In the genomic region with DNA sequence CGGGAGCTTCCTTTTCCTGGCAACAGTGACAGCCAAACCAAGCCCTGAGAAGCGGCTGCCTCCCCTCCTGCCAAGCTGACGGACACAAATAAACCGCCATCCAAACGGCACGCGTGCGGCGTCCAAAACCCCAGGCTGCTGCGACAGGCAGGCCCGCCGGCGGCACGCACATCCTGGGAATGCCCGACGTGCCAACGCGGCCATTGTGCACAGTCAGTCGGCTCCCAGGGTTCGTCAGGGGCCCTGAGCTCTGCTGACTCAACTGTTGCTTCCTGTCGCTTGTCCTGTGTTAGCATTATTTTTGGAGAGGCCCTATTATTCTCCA, we compare ENCODE assay signal across 12 cellular contexts. TPM values are rescaled to one million over a fixed set of nuclear protein-coding genes. Genes with fewer than 3 reads are reported as not detected.
DNase-seq lines count a peak whose midpoint lies in the region; ATAC-seq, FAIRE-seq and TF ChIP-seq lines count a peak whose summit lies in the region.
"Had no signal": no experiment of that assay in that cellular context is flagged by ENCODE, and none has a peak within 500 bp of the region (broad histone marks: within the 10 kb centered on the region; RNA-seq: fewer than 3 reads in every experiment).

No MANE protein-coding gene starts in this region.

- POLR2A ChIA-PET in RWPE1 (lab: Yijun Ruan, JAX; ENCODE audit: low non-redundant PET), result no interaction called here
- POLR2A ChIA-PET in endothelial cell of umbilical vein (lab: Charles Lee), result no interaction called here

- no peak overlapping the region for H3K4ac ChIP-seq in mesendoderm (ENCODE audit: low read depth, low read length)

- H3K36me3 Mint-ChIP-seq in activated T-helper 2 cell treated with anti-CD3 and anti-CD28 coated beads, Interferon-gamma antibody, Interleukin-2, Interleukin-4, amounts not matched to agents 10 μg/mL and 5 μg/mL and 100 μg/mL, durations not matched to agents 14 hours and 24 hours and 36 hours (ENCODE audit: low read depth), result no peaks in the 10 kb centered on the region

- H2AFZ ChIP-seq in endothelial cell of umbilical vein (ENCODE audit: low read depth, low read length), result peak overlapping the region; percentile 34

- H3K4me3 Mint-ChIP-seq in activated T-helper 2 cell treated with anti-CD3 and anti-CD28 coated beads, Interferon-gamma antibody, Interleukin-2, Interleukin-4, amounts not matched to agents 10 μg/mL and 5 μg/mL and 100 μg/mL, durations not matched to agents 14 hours and 24 hours and 36 hours (ENCODE audit: low read depth), result no peak overlapping the region
- H3K4me3 Mint-ChIP-seq: activated T-cell treated with anti-CD3 and anti-CD28 coated beads, Interleukin-2, amount 50 U/mL, for 4 hours; T-helper 2 cell treated with Interferon-gamma antibody and Interleukin-4, amounts not matched to agents 5 μg/mL and 100 μg/mL, for 36 hours had no signal

- peaks cover 67% of the 10 kb centered on the region for H3K4me1 ChIP-seq in endothelial cell of umbilical vein (ENCODE audit: control insufficient read depth, extremely low read depth, insufficient read depth, low read length)
- peaks cover 29% of the 10 kb centered on the region for H3K4me1 ChIP-seq in mesendoderm (ENCODE audit: control insufficient read depth, low read depth, low read length)
- H3K4me1 ChIP-seq in tibial nerve, result peaks cover 0 to 92% (median 27%) of the 10 kb centered on the region in 4 donors

- dilution Hi-C loops in endothelial cell of umbilical vein (cut with MboI; ENCODE audit: extremely low pct_ligation_motif_present, low sequenced_read_pairs), result no loop called here

- peak overlapping the region; percentile 72 for H3K23ac ChIP-seq in mesendoderm (ENCODE audit: low read length)

- H3K4me3 ChIP-seq in endothelial cell of umbilical vein (replicated peaks in 1 of 3; ENCODE audit: insufficient read depth in 1 of 3, low read depth in 1 of 3, low read length in 3 of 3) (no peak overlapping the region), mesendoderm (ENCODE audit: low read length) (no peak overlapping the region), tibial nerve (peak overlapping the region in 2 of 4 donors; percentile 4 to 23)

- TF ChIP-seq EP300 in tibial nerve (IDR thresholded peaks at IDR 0.05), result peak in 1 of 2 donors; percentile 49

- H3K4me2 ChIP-seq in endothelial cell of umbilical vein (ENCODE audit: insufficient read depth, low read length) (peak overlapping the region; percentile 70), mesendoderm (ENCODE audit: low read length) (no peak overlapping the region)

- H2BK120ac ChIP-seq in mesendoderm (ENCODE audit: low read depth, low read length), result no peak overlapping the region

- H3K27me3 Mint-ChIP-seq in activated T-helper 2 cell treated with anti-CD3 and anti-CD28 coated beads, Interferon-gamma antibody, Interleukin-2, Interleukin-4, amounts not matched to agents 10 μg/mL and 5 μg/mL and 100 μg/mL, durations not matched to agents 14 hours and 24 hours and 36 hours (ENCODE audit: low read depth), result peaks cover 54% of the 10 kb centered on the region

- H3K9me3 ChIP-seq in endothelial cell of umbilical vein (replicated peaks; ENCODE audit: control insufficient read depth, insufficient read depth, low read length) (no peaks in the 10 kb centered on the region), tibial nerve (no peaks in the 10 kb centered on the region)

- H4K8ac ChIP-seq in mesendoderm (ENCODE audit: low read depth, low read length), result no peak overlapping the region

- no peaks in the 10 kb centered on the region for H3K9me3 Mint-ChIP-seq in activated T-helper 2 cell treated with anti-CD3 and anti-CD28 coated beads, Interferon-gamma antibody, Interleukin-2, Interleukin-4, amounts not matched to agents 10 μg/mL and 5 μg/mL and 100 μg/mL, durations not matched to agents 14 hours and 24 hours and 36 hours
- H3K9me3 Mint-ChIP-seq: activated T-cell treated with anti-CD3 and anti-CD28 coated beads, Interleukin-2, amount 50 U/mL, for 4 hours; T-helper 2 cell treated with Interferon-gamma antibody and Interleukin-4, amounts not matched to agents 5 μg/mL and 100 μg/mL, for 36 hours had no signal

- TF ChIP-seq POLR2A in endothelial cell of umbilical vein (IDR thresholded peaks at IDR 0.05; ENCODE audit: low read depth, low read length) (no peak), tibial nerve (IDR thresholded peaks at IDR 0.05) (no peak)

- intact Hi-C loops in endothelial cell of umbilical vein (cut with micrococcal nuclease), result loop anchor here (2.0 kb wide), 1 partner anchor 14 kb away; no protein-coding TSS in a partner anchor
- intact Hi-C loops in activated T-helper 2 cell treated with anti-CD3 and anti-CD28 coated beads, Interferon-gamma antibody, Interleukin-2, Interleukin-4, amounts not matched to agents 10 μg/mL and 5 μg/mL and 100 μg/mL, durations not matched to agents 14 hours and 24 hours and 36 hours (cut with micrococcal nuclease), result no loop called here

- no peak overlapping the region for H2BK5ac ChIP-seq in mesendoderm (ENCODE audit: low read length)

- BruUV-seq in endothelial cell of umbilical vein (replicated peaks; lab: Mats Ljungman, UMichigan), result no TSS peak

- DNase-seq in RWPE1 (ENCODE audit: low spot score) (peak; percentile 35), endothelial cell of umbilical vein (ENCODE audit: low read depth, low spot score) (peak; percentile 89), mesendoderm (no peak), tibial nerve (ENCODE audit: low spot score in 2 of 2) (no peak), activated T-cell treated with anti-CD3 and anti-CD28 coated beads for 4 hours (no peak), LoVo (ENCODE audit: low spot score) (no peak)
- no peak for DNase-seq in activated T-helper 2 cell treated with anti-CD3 and anti-CD28 coated beads, Interferon-gamma antibody, Interleukin-2, Interleukin-4, amounts not matched to agents 10 μg/mL and 5 μg/mL and 100 μg/mL, durations not matched to agents 14 hours and 24 hours and 36 hours (ENCODE audit: low spot score)
- DNase-seq: activated T-cell treated with anti-CD3 and anti-CD28 coated beads, Interleukin-2, amount 50 U/mL, for 4 hours; cortex of kidney; NK-92 treated with Interleukin-12 subunit alpha and Interleukin-12 subunit beta, amount 100 ng/mL, for 24 hours had no signal

- no peaks in the 10 kb centered on the region for H3K27me3 ChIP-seq in endothelial cell of umbilical vein (ENCODE audit: control insufficient read depth in 2 of 2, insufficient read depth in 2 of 2, low read length in 2 of 2)
- no peaks in the 10 kb centered on the region for H3K27me3 ChIP-seq in mesendoderm (ENCODE audit: insufficient read depth, low read length, poor library complexity)
- H3K27me3 ChIP-seq in tibial nerve, result no peaks in the 10 kb centered on the region

- no CpG with 5 or more reads among the region's 21 CpGs for WGBS in mesendoderm (ENCODE audit: extremely low coverage, insufficient coverage, low lambda C conversion rate)
- 31 to 44% methylated on average over 4 to 21 of the region's 21 CpGs for WGBS in tibial nerve, 2 donors

- TF ChIP-seq CTCF in RWPE1 (conservative IDR thresholded peaks at IDR 0.05; ENCODE audit: low read depth) (no peak), endothelial cell of umbilical vein (IDR thresholded peaks at IDR 0.05; ENCODE audit: extremely low read depth in 1 of 2, insufficient read depth in 1 of 2, low read depth in 1 of 2, low read length in 2 of 2) (no peak), tibial nerve (IDR thresholded peaks at IDR 0.05) (no peak)

- H3K79me2 ChIP-seq in endothelial cell of umbilical vein (ENCODE audit: control insufficient read depth, insufficient read depth, low read length) (peaks cover 77% of the 10 kb centered on the region), mesendoderm (ENCODE audit: control insufficient read depth, insufficient read depth, low read length) (peaks cover 21% of the 10 kb centered on the region)

- peaks cover 10 to 16% of the 10 kb centered on the region in 2 experiments for H3K36me3 ChIP-seq in endothelial cell of umbilical vein (ENCODE audit: control insufficient read depth in 2 of 2, extremely low read depth in 1 of 2, insufficient read depth in 2 of 2, low read length in 2 of 2)
- H3K36me3 ChIP-seq in mesendoderm (ENCODE audit: control insufficient read depth, insufficient read depth, low read length), result no peaks in the 10 kb centered on the region
- peaks cover 0 to 26% (median 0%) of the 10 kb centered on the region in 3 donors for H3K36me3 ChIP-seq in tibial nerve

- H3K79me1 ChIP-seq in mesendoderm (ENCODE audit: low read length), result peaks cover 8% of the 10 kb centered on the region

- H4K20me1 ChIP-seq in endothelial cell of umbilical vein (replicated peaks; ENCODE audit: control insufficient read depth, extremely low read depth, insufficient read depth, low read length), result no peaks in the 10 kb centered on the region

- CTCF ChIA-PET in RWPE1 (lab: Yijun Ruan, JAX) (no interaction called here), endothelial cell of umbilical vein (lab: Charles Lee) (interaction anchor here (1.2 to 1.6 kb wide), 4 partner anchors 58 to 538 kb away, joined by 3 to 5 read pairs (median 4); no protein-coding TSS in a partner anchor)

- no peak overlapping the region for H3K27ac Mint-ChIP-seq in activated T-helper 2 cell treated with anti-CD3 and anti-CD28 coated beads, Interferon-gamma antibody, Interleukin-2, Interleukin-4, amounts not matched to agents 10 μg/mL and 5 μg/mL and 100 μg/mL, durations not matched to agents 14 hours and 24 hours and 36 hours
- H3K27ac Mint-ChIP-seq: T-helper 2 cell treated with Interferon-gamma antibody and Interleukin-4, amounts not matched to agents 5 μg/mL and 100 μg/mL, for 36 hours had no signal

- ATAC-seq in GM19455 (IDR thresholded peaks at IDR 0.05; ENCODE audit: unreplicated experiment), result no peak
- ATAC-seq: activated T-cell treated with anti-CD3 and anti-CD28 coated beads, Interleukin-2, amount 50 U/mL, for 4 hours had no signal

- no peak overlapping the region for H3K18ac ChIP-seq in mesendoderm (ENCODE audit: low read length)

- H3K9ac ChIP-seq in endothelial cell of umbilical vein (replicated peaks; ENCODE audit: extremely low read depth, insufficient read depth, low read length), result peak overlapping the region; percentile 65
- H3K9ac ChIP-seq in mesendoderm (ENCODE audit: low read length), result no peak overlapping the region

- peak overlapping the region; percentile 96 for H3K27ac ChIP-seq in RWPE1
- H3K27ac ChIP-seq in endothelial cell of umbilical vein (ENCODE audit: insufficient read depth, low read depth, low read length), result peak overlapping the region; percentile 94
- H3K27ac ChIP-seq in mesendoderm (ENCODE audit: low read depth, low read length), result no peak overlapping the region
- H3K27ac ChIP-seq in tibial nerve, result peak overlapping the region; percentile 35 to 87 (median 62)

- peak; percentile 90 for FAIRE-seq in endothelial cell of umbilical vein (lab: Jason Lieb, UNC)

- no peak overlapping the region for H3K56ac ChIP-seq in mesendoderm (ENCODE audit: low read length)

- H2AK5ac ChIP-seq in mesendoderm (ENCODE audit: low read length), result no peak overlapping the region

- H3K4me1 Mint-ChIP-seq in activated T-helper 2 cell treated with anti-CD3 and anti-CD28 coated beads, Interferon-gamma antibody, Interleukin-2, Interleukin-4, amounts not matched to agents 10 μg/mL and 5 μg/mL and 100 μg/mL, durations not matched to agents 14 hours and 24 hours and 36 hours (ENCODE audit: low read depth), result peaks cover 12% of the 10 kb centered on the region

- H2BK15ac ChIP-seq in mesendoderm (replicated peaks; ENCODE audit: low read depth), result no peak overlapping the region

- no peaks in the 10 kb centered on the region for H3K9me1 ChIP-seq in endothelial cell of umbilical vein (replicated peaks; ENCODE audit: control insufficient read depth, extremely low read depth, insufficient read depth, low read length)

- H4K5ac ChIP-seq in mesendoderm (ENCODE audit: low read length), result no peak overlapping the region

RNA-seq across cellular contexts. Expression of a gene that starts 6.8 kb away (rescaled TPM):
- 31.7 and 37.0 TPM in 2 replicates for total RNA-seq in endothelial cell of umbilical vein
- polyA plus RNA-seq in endothelial cell of umbilical vein, result 12.9 and 19.7 TPM in 2 replicates
- 9.4 and 9.5 TPM in 2 replicates for polyA plus RNA-seq in endothelial cell of umbilical vein (2011; cell fraction: cytosol; rRNA removed)
- polyA plus RNA-seq in endothelial cell of umbilical vein (2011; cell fraction: nucleus; rRNA removed), result 77.1 and 97.3 TPM in 2 replicates
- polyA plus RNA-seq in endothelial cell of umbilical vein (2012), result 32.6 and 33.6 TPM in 2 replicates
- 82.6 and 94.6 TPM in 2 replicates for polyA minus RNA-seq in endothelial cell of umbilical vein
- 2.4 TPM for polyA minus RNA-seq in endothelial cell of umbilical vein (2011; cell fraction: cytosol; rRNA and poly(A)+ RNA removed)
- polyA minus RNA-seq in endothelial cell of umbilical vein (2011; cell fraction: nucleus; rRNA and poly(A)+ RNA removed), result 94.2 and 172 TPM in 2 replicates
- polyA plus RNA-seq in mesendoderm (2013, experiment 1 of 2), result 5.1 TPM
- 5.3 TPM for polyA plus RNA-seq in mesendoderm (2013, experiment 2 of 2)
- 100 to 1,000 TPM in 2 of 4 donors, 10 to 100 TPM in 2; 93.1 to 133 (median 112) TPM for total RNA-seq in tibial nerve
- 2.8 and 3.1 TPM in 2 replicates for total RNA-seq in activated T-helper 2 cell treated with anti-CD3 and anti-CD28 coated beads, Interferon-gamma antibody, Interleukin-2, Interleukin-4, amounts not matched to agents 10 μg/mL and 5 μg/mL and 100 μg/mL, durations not matched to agents 14 hours and 24 hours and 36 hours

Comparison
In these comparisons a context has a peak if more than half of its experiments do, and no peak if none do; other contexts are left out.
1. DNase-seq: peak in RWPE1 (single experiment) and endothelial cell of umbilical vein (single experiment); none in mesendoderm (single experiment), tibial nerve (0 of 2), activated T-cell treated with anti-CD3 and anti-CD28 coated beads for 4 hours (single experiment), LoVo (single experiment) and activated T-helper 2 cell treated with anti-CD3 and anti-CD28 coated beads, Interferon-gamma antibody, Interleukin-2, Interleukin-4, amounts not matched to agents 10 μg/mL and 5 μg/mL and 100 μg/mL, durations not matched to agents 14 hours and 24 hours and 36 hours (single experiment).